Comparison of ENCODE assay signal across 16 cellular contexts in the genomic region with DNA sequence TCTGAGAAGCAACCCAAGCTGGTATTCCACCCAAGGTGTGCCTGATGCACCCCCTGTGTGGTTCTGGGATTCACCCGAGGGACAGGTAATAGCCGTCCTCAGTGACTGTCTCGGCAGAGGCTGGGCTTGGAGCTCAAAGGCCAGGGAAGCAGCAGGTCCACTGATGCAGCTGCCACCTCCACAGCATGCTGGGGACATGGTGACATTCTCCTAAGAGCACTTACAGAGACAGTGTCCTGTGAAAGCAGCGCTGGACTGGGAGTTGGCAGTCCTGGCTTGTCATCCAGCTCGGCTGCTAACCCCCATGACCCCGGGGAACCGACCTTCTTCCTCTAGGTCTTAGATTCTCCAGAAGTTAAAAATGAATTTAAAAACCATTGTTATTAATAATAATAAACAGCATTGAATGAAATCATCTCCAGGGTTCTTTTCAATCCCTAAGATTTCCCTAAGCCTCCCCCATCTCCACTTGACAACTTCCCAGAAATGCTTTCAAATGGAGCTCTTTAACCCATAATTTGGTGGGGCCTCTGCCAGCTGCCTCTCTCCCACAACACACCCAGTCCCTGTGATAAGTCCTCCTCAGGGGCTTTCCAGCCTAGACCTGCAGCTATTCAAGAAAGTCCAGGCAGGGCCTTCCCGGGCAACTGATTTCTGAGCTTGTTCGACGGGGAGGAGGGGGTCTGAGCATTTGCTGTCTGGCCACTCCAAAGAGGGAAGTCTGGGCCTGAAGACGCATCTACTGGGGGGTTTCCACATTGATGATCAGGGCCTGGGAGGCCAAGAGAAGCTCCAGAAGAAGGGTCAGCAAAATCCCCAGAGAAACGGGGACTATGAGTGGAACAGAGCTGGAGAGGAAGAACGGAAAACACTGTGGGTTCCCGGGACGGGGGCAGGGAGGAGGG.
DNase-seq lines count a peak whose midpoint lies in the region; ATAC-seq and TF ChIP-seq lines count a peak whose summit lies in the region.
"Had no signal": no experiment of that assay in that cellular context is flagged by ENCODE, and none has a peak within 500 bp of the region (broad histone marks: within the 10 kb centered on the region; RNA-seq: fewer than 3 reads in every experiment).

No MANE protein-coding gene starts in this region.

- no peaks in the 10 kb centered on the region for H3K9me3 Mint-ChIP-seq in activated naive CD8-positive, alpha-beta T cell (ENCODE audit: low read depth)
- H3K9me3 Mint-ChIP-seq in activated naive CD8-positive, alpha-beta T cell treated with anti-CD3 and anti-CD28 coated beads for 36 hours: peaks cover 1% of the 10 kb centered on the region
- no peaks in the 10 kb centered on the region for H3K9me3 Mint-ChIP-seq in osteocyte (ENCODE audit: unreplicated experiment)
- H3K9me3 Mint-ChIP-seq: activated CD4-positive, alpha-beta memory T cell treated with anti-CD3 and anti-CD28 coated beads, Interleukin-2, amount 10 ng/mL, durations not matched to agents 7 days and 5 days; stimulated activated naive CD8-positive, alpha-beta T cell treated with anti-CD3 and anti-CD28 coated beads, Interleukin-15, amount 100 ng/mL, for 72 hours had no signal

- H3K27ac ChIP-seq in left ventricle myocardium inferior (replicated peaks): peak overlapping the region; percentile 47
- H3K27ac ChIP-seq in upper lobe of right lung: peak overlapping the region; percentile 30
- H3K27ac ChIP-seq: coronary artery, neutrophil, SJSA1 had no signal

- H3K36me3 Mint-ChIP-seq in activated naive CD8-positive, alpha-beta T cell: no peaks in the 10 kb centered on the region
- H3K36me3 Mint-ChIP-seq in activated naive CD8-positive, alpha-beta T cell treated with anti-CD3 and anti-CD28 coated beads for 36 hours: no peaks in the 10 kb centered on the region
- no peaks in the 10 kb centered on the region for H3K36me3 Mint-ChIP-seq in osteocyte (ENCODE audit: unreplicated experiment)
- H3K36me3 Mint-ChIP-seq: CD14-positive monocyte had no signal

- ATAC-seq in upper lobe of right lung: no peak
- no peak for ATAC-seq in mucosa of descending colon
- ATAC-seq: stimulated activated naive CD8-positive, alpha-beta T cell treated with anti-CD3 and anti-CD28 coated beads, Interleukin-15, amount 100 ng/mL, for 72 hours had no signal

- no peak overlapping the region for H3K4me3 Mint-ChIP-seq in activated naive CD8-positive, alpha-beta T cell
- H3K4me3 Mint-ChIP-seq in activated naive CD8-positive, alpha-beta T cell treated with anti-CD3 and anti-CD28 coated beads for 36 hours: no peak overlapping the region
- H3K4me3 Mint-ChIP-seq in osteocyte (ENCODE audit: unreplicated experiment): no peak overlapping the region
- H3K4me3 Mint-ChIP-seq: activated CD4-positive, alpha-beta memory T cell treated with anti-CD3 and anti-CD28 coated beads, Interleukin-2, amount 10 ng/mL, durations not matched to agents 7 days and 5 days; CD14-positive monocyte; stimulated activated naive CD8-positive, alpha-beta T cell treated with anti-CD3 and anti-CD28 coated beads, Interleukin-15, amount 100 ng/mL, for 72 hours had no signal

- DNase-seq in activated naive CD8-positive, alpha-beta T cell treated with anti-CD3 and anti-CD28 coated beads for 36 hours: no peak
- DNase-seq in left ventricle myocardium inferior: no peak
- no peak for DNase-seq in osteocyte (ENCODE audit: extremely low spot score, unreplicated experiment)
- no peak for DNase-seq in upper lobe of right lung
- no peak for DNase-seq in H7
- no peak for DNase-seq in mucosa of descending colon
- DNase-seq in NCI-H2171 (lab: John Stamatoyannopoulos, UW): no peak
- DNase-seq: activated CD4-positive, alpha-beta memory T cell treated with anti-CD3 and anti-CD28 coated beads, Interleukin-2, amount 10 ng/mL, durations not matched to agents 7 days and 5 days; DND-41; stimulated activated naive CD8-positive, alpha-beta T cell treated with anti-CD3 and anti-CD28 coated beads, Interleukin-15, amount 100 ng/mL, for 72 hours had no signal

- H3K9me3 ChIP-seq in left ventricle myocardium inferior (replicated peaks) (no peaks in the 10 kb centered on the region), upper lobe of right lung (no peaks in the 10 kb centered on the region), mucosa of descending colon (no peaks in the 10 kb centered on the region)
- H3K9me3 ChIP-seq: heart left ventricle, neutrophil, SJSA1 had no signal

- no peaks in the 10 kb centered on the region for H3K36me3 ChIP-seq in left ventricle myocardium inferior
- no peaks in the 10 kb centered on the region for H3K36me3 ChIP-seq in upper lobe of right lung
- H3K36me3 ChIP-seq in H7 (replicated peaks; ENCODE audit: control insufficient read depth, insufficient read depth, low read length): no peaks in the 10 kb centered on the region
- no peaks in the 10 kb centered on the region for H3K36me3 ChIP-seq in mucosa of descending colon (ENCODE audit: low read depth)
- H3K36me3 ChIP-seq: heart left ventricle, neutrophil, SJSA1 had no signal

- H3K4me3 ChIP-seq in left ventricle myocardium inferior (no peak overlapping the region), upper lobe of right lung (no peak overlapping the region), H7 (ENCODE audit: insufficient read depth, low read depth, low read length) (no peak overlapping the region), mucosa of descending colon (no peak overlapping the region)
- H3K4me3 ChIP-seq: coronary artery, SJSA1 had no signal

- H3K4me1 ChIP-seq in left ventricle myocardium inferior: peaks cover 60% of the 10 kb centered on the region
- peaks cover 40% of the 10 kb centered on the region for H3K4me1 ChIP-seq in upper lobe of right lung
- no peaks in the 10 kb centered on the region for H3K4me1 ChIP-seq in mucosa of descending colon (ENCODE audit: low read depth)
- H3K4me1 ChIP-seq: SJSA1 had no signal

- peaks cover 3% of the 10 kb centered on the region for H3K27me3 Mint-ChIP-seq in activated naive CD8-positive, alpha-beta T cell
- H3K27me3 Mint-ChIP-seq in activated naive CD8-positive, alpha-beta T cell treated with anti-CD3 and anti-CD28 coated beads for 36 hours: peaks cover 11% of the 10 kb centered on the region
- H3K27me3 Mint-ChIP-seq in osteocyte (ENCODE audit: unreplicated experiment): peaks cover 33% of the 10 kb centered on the region

- peaks cover 15% of the 10 kb centered on the region for H3K27me3 ChIP-seq in left ventricle myocardium inferior (ENCODE audit: low read depth)
- H3K27me3 ChIP-seq in upper lobe of right lung: no peaks in the 10 kb centered on the region
- no peaks in the 10 kb centered on the region for H3K27me3 ChIP-seq in H7 (ENCODE audit: control insufficient read depth, insufficient read depth, low read length)

- H3K27ac Mint-ChIP-seq in activated naive CD8-positive, alpha-beta T cell: peak overlapping the region; percentile 19
- H3K27ac Mint-ChIP-seq in activated naive CD8-positive, alpha-beta T cell treated with anti-CD3 and anti-CD28 coated beads for 36 hours: no peak overlapping the region
- peak overlapping the region; percentile 42 for H3K27ac Mint-ChIP-seq in osteocyte (ENCODE audit: unreplicated experiment)
- H3K27ac Mint-ChIP-seq: activated CD4-positive, alpha-beta memory T cell treated with anti-CD3 and anti-CD28 coated beads, Interleukin-2, amount 10 ng/mL, durations not matched to agents 7 days and 5 days; stimulated activated naive CD8-positive, alpha-beta T cell treated with anti-CD3 and anti-CD28 coated beads, Interleukin-15, amount 100 ng/mL, for 72 hours had no signal

- no peaks in the 10 kb centered on the region for H3K4me1 Mint-ChIP-seq in activated naive CD8-positive, alpha-beta T cell (ENCODE audit: low read depth)
- H3K4me1 Mint-ChIP-seq in activated naive CD8-positive, alpha-beta T cell treated with anti-CD3 and anti-CD28 coated beads for 36 hours: no peaks in the 10 kb centered on the region
- H3K4me1 Mint-ChIP-seq in osteocyte (ENCODE audit: unreplicated experiment): peaks cover 45% of the 10 kb centered on the region
- H3K4me1 Mint-ChIP-seq: activated CD4-positive, alpha-beta memory T cell treated with anti-CD3 and anti-CD28 coated beads, Interleukin-2, amount 10 ng/mL, durations not matched to agents 7 days and 5 days; CD14-positive monocyte; stimulated activated naive CD8-positive, alpha-beta T cell treated with anti-CD3 and anti-CD28 coated beads, Interleukin-15, amount 100 ng/mL, for 72 hours had no signal

- intact Hi-C loops in left ventricle myocardium inferior (cut with micrococcal nuclease) (no loop called here), upper lobe of right lung (cut with DNase I) (no loop called here), mucosa of descending colon (cut with DNase I, micrococcal nuclease) (no loop called here)

- no peak for TF ChIP-seq CTCF in left ventricle myocardium inferior (IDR thresholded peaks at IDR 0.05; ENCODE audit: borderline replicate concordance)
- no peak for TF ChIP-seq CTCF in osteocyte (IDR thresholded peaks at IDR 0.05)
- no peak for TF ChIP-seq CTCF in upper lobe of right lung (IDR thresholded peaks at IDR 0.05)
- no peak for TF ChIP-seq CTCF in mucosa of descending colon (IDR thresholded peaks at IDR 0.05)
